10 cellular contexts compared by ENCODE assay signal in the genomic region with DNA sequence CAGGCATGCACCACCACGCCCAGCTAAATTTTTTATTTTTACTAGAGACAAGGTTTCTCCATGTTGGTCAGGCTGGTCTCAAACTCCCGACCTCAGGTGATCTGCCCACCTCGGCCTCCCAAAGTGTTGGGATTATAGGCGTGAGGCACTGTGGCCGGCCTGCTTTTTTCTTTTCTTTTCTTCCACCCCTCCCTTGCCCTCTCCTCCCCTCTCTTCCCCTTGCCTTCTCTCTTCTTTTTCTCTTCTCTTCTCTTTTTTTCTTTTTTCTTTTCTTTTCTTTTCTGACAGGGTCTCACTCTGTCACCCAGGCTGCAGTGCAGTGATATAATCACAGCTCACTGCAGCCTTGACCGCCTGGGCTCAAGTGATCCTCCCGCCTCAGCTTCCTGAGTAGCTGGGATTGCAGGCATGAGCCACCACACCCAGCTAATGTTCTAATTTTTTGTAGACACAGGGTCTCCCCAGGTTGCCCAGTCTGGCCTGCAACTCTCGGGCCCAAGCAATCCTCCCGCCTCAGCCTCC. TPM values are rescaled to one million over a fixed set of nuclear protein-coding genes. Genes with fewer than 3 reads are reported as not detected.
DNase-seq lines count a peak whose midpoint lies in the region; ATAC-seq and TF ChIP-seq lines count a peak whose summit lies in the region.
"Not testable (repeated sequence)": the region's sequence is repeated elsewhere in the genome, so short reads cannot be mapped to it uniquely, and the experiment has no call there.
"Had no signal": no experiment of that assay in that cellular context is flagged by ENCODE, and none has a peak within 500 bp of the region (broad histone marks: within the 10 kb centered on the region; RNA-seq: fewer than 3 reads in every experiment).

No MANE protein-coding gene starts in this region.

- not testable (repeated sequence) for H3K9me3 ChIP-seq in Loucy (ENCODE audit: insufficient read depth, low read depth, low read length); heart right ventricle; muscle layer of colon (ENCODE audit: low read length); psoas muscle; thoracic aorta

- H3K27ac Mint-ChIP-seq in activated naive CD4-positive, alpha-beta T cell treated with anti-CD3 and anti-CD28 coated beads, Interleukin-2, amount 50 U/mL, for 72 hours, result peak overlapping the region; percentile 9 to 13
- peak overlapping the region; percentile 56 to 88 for H3K27ac Mint-ChIP-seq in effector memory CD8-positive, alpha-beta T cell

- H3K4me3 ChIP-seq in Loucy (ENCODE audit: low read length, poor library complexity, severe bottlenecking); heart right ventricle; muscle layer of colon (ENCODE audit: low read depth in 1 of 2, low read length in 2 of 2); psoas muscle; thoracic aorta: not testable (repeated sequence)

- not testable (repeated sequence) for H3K27me3 ChIP-seq in Loucy (ENCODE audit: insufficient read depth, low read length, poor library complexity, severe bottlenecking); heart right ventricle; muscle layer of colon (ENCODE audit: control insufficient read depth in 1 of 2, insufficient read depth in 2 of 2, low read length in 2 of 2); psoas muscle (ENCODE audit: insufficient read depth in 3 of 3, low read length in 2 of 3); thoracic aorta (replicated peaks; ENCODE audit: insufficient read depth)

- WGBS in heart right ventricle, 2 donors, result 68 to 70% methylated on average over 9 of the region's 9 CpGs
- 56 to 72% (median 59%) methylated on average over 9 of the region's 9 CpGs for WGBS in psoas muscle, 3 donors

- intact Hi-C loops in heart right ventricle (cut with DNase I), result loop anchor here in 1 of 10 donors (10.0 kb wide), 1 partner anchor 188 kb away; a partner anchor contains a TSS
- intact Hi-C loops in psoas muscle (cut with DNase I), result not testable (repeated sequence)

- not testable (repeated sequence) for H3K36me3 ChIP-seq in Loucy (ENCODE audit: insufficient read depth, low read length); muscle layer of colon (ENCODE audit: insufficient read depth, low read length)
- H3K36me3 ChIP-seq in heart right ventricle (peaks cover 0 to 26% (median 0%) of the 10 kb centered on the region in 9 donors), psoas muscle (ENCODE audit: insufficient read depth in 1 of 2, low read depth in 1 of 2) (peaks cover 3 to 21% of the 10 kb centered on the region in 2 donors), thoracic aorta (peaks cover 11% of the 10 kb centered on the region)

- H3K79me2 ChIP-seq in Loucy (ENCODE audit: insufficient read depth, low read length), result not testable (repeated sequence)

- H3K36me3 Mint-ChIP-seq in activated naive CD4-positive, alpha-beta T cell treated with anti-CD3 and anti-CD28 coated beads, Interleukin-2, amount 50 U/mL, for 72 hours, result not testable (repeated sequence)
- peaks cover 31% of the 10 kb centered on the region for H3K36me3 Mint-ChIP-seq in effector memory CD8-positive, alpha-beta T cell (ENCODE audit: insufficient read depth)

- H4K20me1 ChIP-seq in Loucy (ENCODE audit: insufficient read depth, low read length, poor library complexity, severe bottlenecking), result not testable (repeated sequence)

- H3K4me3 Mint-ChIP-seq in effector memory CD8-positive, alpha-beta T cell, result peak overlapping the region in 1 of 2 donors; percentile 46

- H2AFZ ChIP-seq in Loucy (ENCODE audit: low read length), result not testable (repeated sequence)

- peaks cover 1 to 12% of the 10 kb centered on the region in 2 donors for H3K4me1 Mint-ChIP-seq in effector memory CD8-positive, alpha-beta T cell (ENCODE audit: low read depth in 2 of 2)

- H3K9me3 Mint-ChIP-seq in activated naive CD4-positive, alpha-beta T cell treated with anti-CD3 and anti-CD28 coated beads, Interleukin-2, amount 50 U/mL, for 72 hours; effector memory CD8-positive, alpha-beta T cell: not testable (repeated sequence)

- H3K9me2 ChIP-seq in Loucy (replicated peaks; ENCODE audit: low read depth, low read length), result not testable (repeated sequence)

- peak overlapping the region; percentile 78 for H3K4me2 ChIP-seq in Loucy (ENCODE audit: low read depth, low read length, poor library complexity, severe bottlenecking)

- not testable (repeated sequence) for ATAC-seq in activated naive CD4-positive, alpha-beta T cell treated with anti-CD3 and anti-CD28 coated beads, Interleukin-2, amount 50 U/mL, for 72 hours; effector memory CD8-positive, alpha-beta T cell (replicated peaks); heart right ventricle; psoas muscle; thoracic aorta (ENCODE audit: insufficient number of reproducible peaks, low FRiP score, low read depth)

- not testable (repeated sequence) for DNase-seq in activated naive CD4-positive, alpha-beta T cell treated with anti-CD3 and anti-CD28 coated beads, Interleukin-2, amount 50 U/mL, for 72 hours (ENCODE audit: low spot score in 2 of 2); effector memory CD8-positive, alpha-beta T cell; heart right ventricle; psoas muscle; thoracic aorta (ENCODE audit: low spot score)

- H3K9ac ChIP-seq in Loucy (ENCODE audit: low read depth, low read length, poor library complexity, severe bottlenecking); muscle layer of colon (ENCODE audit: low read length): not testable (repeated sequence)

- H3K4me1 ChIP-seq in Loucy (ENCODE audit: insufficient read depth, low read length, poor library complexity, severe bottlenecking), result not testable (repeated sequence)
- H3K4me1 ChIP-seq in heart right ventricle (peaks cover 6 to 55% (median 34%) of the 10 kb centered on the region in 9 donors), muscle layer of colon (ENCODE audit: insufficient read depth, low read length) (peaks cover 19% of the 10 kb centered on the region), psoas muscle (peaks cover 41% of the 10 kb centered on the region), thoracic aorta (ENCODE audit: control insufficient read depth in 1 of 2, low read depth in 2 of 2) (peaks cover 19 to 47% of the 10 kb centered on the region in 2 donors)

- TF ChIP-seq CTCF in Loucy (conservative IDR thresholded peaks at IDR 0.05; ENCODE audit: low read length); heart right ventricle (IDR thresholded peaks at IDR 0.05); psoas muscle (IDR thresholded peaks at IDR 0.05); thoracic aorta (IDR thresholded peaks at IDR 0.05): not testable (repeated sequence)

- H3K27me3 Mint-ChIP-seq in effector memory CD8-positive, alpha-beta T cell, result not testable (repeated sequence)

- H3F3A ChIP-seq in Loucy (ENCODE audit: low read depth), result not testable (repeated sequence)

- H3K27ac ChIP-seq in heart right ventricle (peak overlapping the region; percentile 10 to 97 (median 92)), muscle layer of colon (ENCODE audit: low read depth, low read length) (peak overlapping the region; percentile 51), psoas muscle (peak overlapping the region; percentile 99), thoracic aorta (peak overlapping the region; percentile 81 to 85)

RNA-seq across cellular contexts. Expression of a gene that starts 18.1 kb away (rescaled TPM):
- 10 to 100 TPM; 28.4 to 61.4 TPM for total RNA-seq in activated naive CD4-positive, alpha-beta T cell treated with anti-CD3 and anti-CD28 coated beads, Interleukin-2, amount 50 U/mL, for 72 hours
- 100 to 1,000 TPM in 5 of 10 donors, 10 to 100 TPM in 5; 72.5 to 222 (median 99.5) TPM for total RNA-seq in heart right ventricle
- 100 to 1,000 TPM; 140 to 214 TPM for polyA plus RNA-seq in heart right ventricle
- 100 to 1,000 TPM in 3 of 4 donors, 10 to 100 TPM in 1; 92.6 to 142 (median 105) TPM for total RNA-seq in psoas muscle
- polyA plus RNA-seq in psoas muscle, result 100 to 1,000 TPM; 148 to 176 (median 165) TPM
- total RNA-seq in thoracic aorta, result 100 to 1,000 TPM; 167 to 241 TPM

RNA-seq across cellular contexts. Expression of a gene that starts 19.9 kb away (rescaled TPM):
- not detected for total RNA-seq in activated naive CD4-positive, alpha-beta T cell treated with anti-CD3 and anti-CD28 coated beads, Interleukin-2, amount 50 U/mL, for 72 hours
- 1,000 to 10,000 TPM in 1 of 10 donors, 100 to 1,000 TPM in 9; 241 to 2,570 (median 640) TPM for total RNA-seq in heart right ventricle
- polyA plus RNA-seq in heart right ventricle, result 1,000 to 10,000 TPM; 1,128 to 1,168 TPM
- total RNA-seq in psoas muscle, result 100 to 1,000 TPM in 1 of 4 donors, 10 to 100 TPM in 2, 1 to 10 TPM in 1; 9.0 to 755 (median 89.4) TPM
- 100 to 1,000 TPM in 2 of 3 donors, 10 to 100 TPM in 1; 45.2 to 636 (median 602) TPM for polyA plus RNA-seq in psoas muscle
- 1 to 10 TPM in 1 of 2 donors, not detected in 1; 1.8 TPM for total RNA-seq in thoracic aorta
- total RNA-seq: CD8-positive, alpha-beta T cell; GM12878 had no signal
- polyA plus RNA-seq: IgD-negative memory B cell had no signal

RNA-seq across cellular contexts. Expression of a gene that starts 32.4 kb away (rescaled TPM):
- 1,000 to 10,000 TPM; 3,216 to 3,705 TPM for total RNA-seq in activated naive CD4-positive, alpha-beta T cell treated with anti-CD3 and anti-CD28 coated beads, Interleukin-2, amount 50 U/mL, for 72 hours
- total RNA-seq in heart right ventricle (1,000 to 10,000 TPM; 1,845 to 2,887 (median 2,645) TPM), psoas muscle (1,000 to 10,000 TPM; 2,332 to 3,628 (median 2,726) TPM), thoracic aorta (1,000 to 10,000 TPM; 1,268 to 1,436 TPM)
- polyA plus RNA-seq in heart right ventricle (1,000 to 10,000 TPM in 1 of 2 donors, 100 to 1,000 TPM in 1; 704 to 1,279 TPM), psoas muscle (1,000 to 10,000 TPM; 1,416 to 1,891 (median 1,484) TPM)

RNA-seq across cellular contexts. Expression of a gene that starts 54.7 kb away (rescaled TPM):
- 10 to 100 TPM; 28.0 to 30.6 TPM for total RNA-seq in activated naive CD4-positive, alpha-beta T cell treated with anti-CD3 and anti-CD28 coated beads, Interleukin-2, amount 50 U/mL, for 72 hours
- total RNA-seq in heart right ventricle (10 to 100 TPM; 11.5 to 22.8 (median 14.3) TPM), psoas muscle (10 to 100 TPM; 14.6 to 27.2 (median 17.0) TPM), thoracic aorta (10 to 100 TPM; 10.2 to 32.2 TPM)
- polyA plus RNA-seq in heart right ventricle (10 to 100 TPM in 1 of 2 donors, 1 to 10 TPM in 1; 8.5 to 10.5 TPM), psoas muscle (10 to 100 TPM; 12.7 to 21.8 (median 14.6) TPM)
